Comparison of ENCODE assay signal across 20 cellular contexts in the genomic region with DNA sequence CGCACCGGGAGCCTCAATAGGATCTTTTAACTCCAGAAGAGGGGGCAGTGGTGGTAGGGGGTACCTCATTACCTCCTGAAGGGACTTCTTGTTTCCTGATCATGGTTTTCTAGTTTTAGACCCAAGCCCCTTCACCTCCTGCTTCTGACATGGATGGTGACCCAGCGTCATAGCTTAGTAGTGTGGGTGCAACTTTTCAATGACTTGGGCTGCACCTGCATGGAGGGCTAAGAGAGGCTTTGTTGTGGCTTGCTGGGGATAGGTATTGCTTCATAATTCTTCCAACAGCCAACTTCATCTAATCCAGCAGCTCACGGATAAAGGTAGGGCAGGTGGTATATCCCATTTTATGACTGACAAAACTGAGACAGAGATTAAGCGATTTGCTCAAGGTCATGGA. TPM values are rescaled to one million over a fixed set of nuclear protein-coding genes. Genes with fewer than 3 reads are reported as not detected.
DNase-seq lines count a peak whose midpoint lies in the region; ATAC-seq, FAIRE-seq and TF ChIP-seq lines count a peak whose summit lies in the region.
"Had no signal": no experiment of that assay in that cellular context is flagged by ENCODE, and none has a peak within 500 bp of the region (broad histone marks: within the 10 kb centered on the region; RNA-seq: fewer than 3 reads in every experiment).

No MANE protein-coding gene starts in this region.

- H3K27me3 Mint-ChIP-seq in T-helper 1 cell treated with Interleukin-12 subunit alpha and Interleukin-12 subunit beta and Interleukin-4 antibody, amounts not matched to agents 30 μg/mL and 1 μg/mL, for 36 hours (ENCODE audit: low read depth): peaks cover 6% of the 10 kb centered on the region
- H3K27me3 Mint-ChIP-seq in activated naive CD8-positive, alpha-beta T cell treated with anti-CD3 and anti-CD28 coated beads, Interleukin-2, amount 50 U/mL, for 24 hours: peaks cover under 1% of the 10 kb centered on the region
- peaks cover 18% of the 10 kb centered on the region for H3K27me3 Mint-ChIP-seq in neural progenitor cell (ENCODE audit: insufficient read depth, low read depth)
- H3K27me3 Mint-ChIP-seq: activated B cell treated with CpG ODN at 0.5 μM for 24 hours, memory B cell had no signal

- BruUV-seq in mammary epithelial cell (replicated peaks; lab: Mats Ljungman, UMichigan): no TSS peak

- peak overlapping the region; percentile 63 for H3K4me3 Mint-ChIP-seq in T-helper 1 cell treated with Interleukin-12 subunit alpha and Interleukin-12 subunit beta and Interleukin-4 antibody, amounts not matched to agents 30 μg/mL and 1 μg/mL, for 36 hours
- peak overlapping the region; percentile 2 for H3K4me3 Mint-ChIP-seq in activated naive CD8-positive, alpha-beta T cell treated with anti-CD3 and anti-CD28 coated beads, Interleukin-2, amount 50 U/mL, for 24 hours
- peak overlapping the region; percentile 18 for H3K4me3 Mint-ChIP-seq in neural progenitor cell
- H3K4me3 Mint-ChIP-seq: memory B cell had no signal

- TF ChIP-seq CTCF in neural progenitor cell (IDR thresholded peaks at IDR 0.05): no peak
- TF ChIP-seq CTCF in heart right ventricle (IDR thresholded peaks at IDR 0.05): no peak
- TF ChIP-seq CTCF in mammary epithelial cell (conservative IDR thresholded peaks at IDR 0.05 in 1 of 2, IDR thresholded peaks at IDR 0.05 in 1 of 2; ENCODE audit: extremely low read depth in 1 of 2, insufficient read depth in 1 of 2, low read depth in 1 of 2, low read length in 2 of 2): no peak

- H2AFZ ChIP-seq in neural progenitor cell (replicated peaks) (no peak overlapping the region), mammary epithelial cell (ENCODE audit: low read depth, low read length) (no peak overlapping the region)

- H4K20me1 ChIP-seq in neural progenitor cell (ENCODE audit: low read depth) (peaks cover 24% of the 10 kb centered on the region), mammary epithelial cell (ENCODE audit: insufficient read depth, low read length) (no peaks in the 10 kb centered on the region)

- H3K36me3 Mint-ChIP-seq in T-helper 1 cell treated with Interleukin-12 subunit alpha and Interleukin-12 subunit beta and Interleukin-4 antibody, amounts not matched to agents 30 μg/mL and 1 μg/mL, for 36 hours (ENCODE audit: low read depth): peaks cover 18% of the 10 kb centered on the region
- H3K36me3 Mint-ChIP-seq in activated naive CD8-positive, alpha-beta T cell treated with anti-CD3 and anti-CD28 coated beads, Interleukin-2, amount 50 U/mL, for 24 hours (ENCODE audit: low read depth): peaks cover 16% of the 10 kb centered on the region
- H3K36me3 Mint-ChIP-seq in neural progenitor cell: peaks cover 4% of the 10 kb centered on the region
- H3K36me3 Mint-ChIP-seq: memory B cell had no signal

- H3K27me3 ChIP-seq in neural progenitor cell: peaks cover 60% of the 10 kb centered on the region
- H3K27me3 ChIP-seq in heart right ventricle: no peaks in the 10 kb centered on the region
- no peaks in the 10 kb centered on the region for H3K27me3 ChIP-seq in mammary epithelial cell (ENCODE audit: insufficient read depth, low read length)
- H3K27me3 ChIP-seq: neutrophil, upper lobe of left lung had no signal

- H3K4me1 ChIP-seq in neural progenitor cell (peaks cover 12% of the 10 kb centered on the region), heart right ventricle (peaks cover 1 to 35% (median 18%) of the 10 kb centered on the region in 9 donors), mammary epithelial cell (ENCODE audit: insufficient read depth, low read length) (peaks cover 16% of the 10 kb centered on the region)

- H3K9me3 ChIP-seq in neural progenitor cell (ENCODE audit: low read depth) (no peaks in the 10 kb centered on the region), heart right ventricle (no peaks in the 10 kb centered on the region), mammary epithelial cell (replicated peaks; ENCODE audit: insufficient read depth, low read length) (no peaks in the 10 kb centered on the region)
- H3K9me3 ChIP-seq: neutrophil, upper lobe of left lung had no signal

- FAIRE-seq in GM12892 (lab: Jason Lieb, UNC): peak; percentile 36

- H3K9ac ChIP-seq in neural progenitor cell: no peak overlapping the region
- H3K9ac ChIP-seq in mammary epithelial cell (ENCODE audit: insufficient read depth, low read length): no peak overlapping the region

- WGBS in heart right ventricle, 2 donors: 95 to 97% methylated on average over 5 of the region's 5 CpGs
- 96% methylated on average over 5 of the region's 5 CpGs for WGBS in mammary epithelial cell (ENCODE audit: low coverage, missing lambda C conversion rate)

- dilution Hi-C loops in mammary epithelial cell (cut with HindIII; ENCODE audit: low sequenced_read_pairs): no loop called here

- no peak for TF ChIP-seq POLR2A in GM12892 (IDR thresholded peaks at IDR 0.05; ENCODE audit: low read depth, low read length)

- no peak overlapping the region for H3K27ac ChIP-seq in neural progenitor cell
- H3K27ac ChIP-seq in heart right ventricle: no peak overlapping the region
- no peak overlapping the region for H3K27ac ChIP-seq in mammary epithelial cell (ENCODE audit: insufficient read depth, low read depth, low read length)
- H3K27ac ChIP-seq: neutrophil, upper lobe of left lung had no signal

- peaks cover 49% of the 10 kb centered on the region for H3K4me1 Mint-ChIP-seq in T-helper 1 cell treated with Interleukin-12 subunit alpha and Interleukin-12 subunit beta and Interleukin-4 antibody, amounts not matched to agents 30 μg/mL and 1 μg/mL, for 36 hours (ENCODE audit: low read depth)
- H3K4me1 Mint-ChIP-seq in activated naive CD8-positive, alpha-beta T cell treated with anti-CD3 and anti-CD28 coated beads, Interleukin-2, amount 50 U/mL, for 24 hours: peaks cover 25% of the 10 kb centered on the region
- H3K4me1 Mint-ChIP-seq in neural progenitor cell: peaks cover 24% of the 10 kb centered on the region

- H3K4me2 ChIP-seq in neural progenitor cell: no peak overlapping the region
- H3K4me2 ChIP-seq in mammary epithelial cell (ENCODE audit: insufficient read depth, low read depth, low read length): no peak overlapping the region

- no peak for ATAC-seq in activated naive CD8-positive, alpha-beta T cell treated with anti-CD3 and anti-CD28 coated beads, Interleukin-2, amount 50 U/mL, for 24 hours
- ATAC-seq in heart right ventricle: no peak

- no peak overlapping the region for H3K4me3 ChIP-seq in neural progenitor cell
- no peak overlapping the region for H3K4me3 ChIP-seq in heart right ventricle
- no peak overlapping the region for H3K4me3 ChIP-seq in mammary epithelial cell (replicated peaks in 1 of 3; ENCODE audit: insufficient read depth in 1 of 3, low read depth in 2 of 3, low read length in 3 of 3)
- H3K4me3 ChIP-seq: upper lobe of left lung had no signal

- H3F3A ChIP-seq in neural progenitor cell (ENCODE audit: low read depth): peaks cover 19% of the 10 kb centered on the region

- H3K79me2 ChIP-seq in neural progenitor cell (ENCODE audit: low read depth) (no peaks in the 10 kb centered on the region), mammary epithelial cell (ENCODE audit: insufficient read depth, low read length) (no peaks in the 10 kb centered on the region)

- H3K36me3 ChIP-seq in neural progenitor cell (no peaks in the 10 kb centered on the region), heart right ventricle (no peaks in the 10 kb centered on the region), mammary epithelial cell (ENCODE audit: insufficient read depth, low read length) (no peaks in the 10 kb centered on the region)
- H3K36me3 ChIP-seq: neutrophil, upper lobe of left lung had no signal

- no peak overlapping the region for H3K27ac Mint-ChIP-seq in T-helper 1 cell treated with Interleukin-12 subunit alpha and Interleukin-12 subunit beta and Interleukin-4 antibody, amounts not matched to agents 30 μg/mL and 1 μg/mL, for 36 hours
- no peak overlapping the region for H3K27ac Mint-ChIP-seq in activated naive CD8-positive, alpha-beta T cell treated with anti-CD3 and anti-CD28 coated beads, Interleukin-2, amount 50 U/mL, for 24 hours
- no peak overlapping the region for H3K27ac Mint-ChIP-seq in neural progenitor cell
- H3K27ac Mint-ChIP-seq: activated B cell treated with CpG ODN at 0.5 μM for 24 hours, memory B cell had no signal

- no peaks in the 10 kb centered on the region for H3K9me3 Mint-ChIP-seq in T-helper 1 cell treated with Interleukin-12 subunit alpha and Interleukin-12 subunit beta and Interleukin-4 antibody, amounts not matched to agents 30 μg/mL and 1 μg/mL, for 36 hours
- no peaks in the 10 kb centered on the region for H3K9me3 Mint-ChIP-seq in activated naive CD8-positive, alpha-beta T cell treated with anti-CD3 and anti-CD28 coated beads, Interleukin-2, amount 50 U/mL, for 24 hours
- H3K9me3 Mint-ChIP-seq in neural progenitor cell: no peaks in the 10 kb centered on the region
- H3K9me3 Mint-ChIP-seq: activated B cell treated with CpG ODN at 0.5 μM for 24 hours, memory B cell had no signal

- CTCF ChIA-PET in mammary epithelial cell (lab: Charles Lee; ENCODE audit: low non-redundant PET): no interaction called here

- in situ Hi-C loops in mammary epithelial cell (cut with MboI; ENCODE audit: low sequenced_read_pairs in 2 of 2): no loop called here

- DNase-seq in T-helper 1 cell (no peak), GM12892 (ENCODE audit: insufficient read length) (no peak), neural progenitor cell (ENCODE audit: low spot score) (no peak), occipital lobe (lab: John Stamatoyannopoulos, UW) (no peak), heart right ventricle (no peak), mammary epithelial cell (no peak)
- DNase-seq in activated naive CD8-positive, alpha-beta T cell treated with anti-CD3 and anti-CD28 coated beads, Interleukin-2, amount 50 U/mL, for 24 hours: no peak
- DNase-seq: activated B cell treated with CpG ODN at 0.5 μM for 24 hours; activated CD8-positive, alpha-beta memory T cell treated with anti-CD3 and anti-CD28 coated beads, Interleukin-2, amount 50 U/mL, for 48 hours; activated naive CD4-positive, alpha-beta T cell treated with anti-CD3 and anti-CD28 coated beads, Interleukin-2, amount 50 U/mL, for 16 hours; head of caudate nucleus; NCI-H1092 treated with DMSO at 0.1 percent for 48 hours; NCI-H748 treated with DMSO at 0.1 percent for 48 hours; stimulated activated CD4-positive, alpha-beta T cell treated with anti-CD3 and anti-CD28 coated beads, Interleukin-4, amount 100 ng/mL, for 1 hour; stimulated activated CD8-positive, alpha-beta memory T cell treated with anti-CD3 and anti-CD28 coated beads, Interleukin-4, amount 100 ng/mL, for 48 hours; SW 1271; upper lobe of left lung had no signal

- intact Hi-C loops in heart right ventricle (cut with DNase I) (no loop called here), mammary epithelial cell (cut with micrococcal nuclease) (no loop called here)

RNA-seq across cellular contexts. Expression of a gene that starts 3.0 kb away (rescaled TPM):
- 17.6 TPM for polyA plus RNA-seq in GM12892 (2012; ENCODE audit: missing spikeins)
- total RNA-seq in neural progenitor cell (ENCODE audit: low replicate concordance) (1.3 and 1.8 TPM in 2 replicates), occipital lobe (57.9 TPM), heart right ventricle (10 to 100 TPM in 6 of 10 donors, 1 to 10 TPM in 4; 3.5 to 18.7 (median 11.3) TPM), mammary epithelial cell (10 to 100 TPM; 29.0 to 41.8 TPM)
- polyA plus RNA-seq in heart right ventricle (10 to 100 TPM in 1 of 2 donors, 1 to 10 TPM in 1; 2.1 to 14.2 TPM), mammary epithelial cell (7.0 TPM)
- 18.3 TPM for polyA minus RNA-seq in mammary epithelial cell

Comparison
In these comparisons a context has a peak if more than half of its experiments do, and no peak if none do; other contexts are left out.
1. H3K4me3 Mint-ChIP-seq: peak in every context shown above with its lines; median percentile 63 in T-helper 1 cell treated with Interleukin-12 subunit alpha and Interleukin-12 subunit beta and Interleukin-4 antibody, amounts not matched to agents 30 μg/mL and 1 μg/mL, for 36 hours; 18 in neural progenitor cell; 2 in activated naive CD8-positive, alpha-beta T cell treated with anti-CD3 and anti-CD28 coated beads, Interleukin-2, amount 50 U/mL, for 24 hours.